In genomic region chr2:86323273-86323672, GRCh38 we compare ENCODE assay signal across 28 cellular contexts.
"Had no signal": no experiment of that assay in that cellular context is flagged by ENCODE, and none has a peak within 500 bp of the region (broad histone marks: within the 10 kb centered on the region; RNA-seq: fewer than 3 reads in every experiment).

No MANE protein-coding gene starts in this region.

- DNase-seq: activated CD4-positive, alpha-beta memory T cell treated with anti-CD3 and anti-CD28 coated beads for 36 hours; activated CD4-positive, alpha-beta T cell treated with anti-CD3 and anti-CD28 coated beads, Interleukin-2, amount 10 ng/mL, durations not matched to agents 24 days and 14 days; activated CD4-positive, CD25-positive, alpha-beta regulatory T cell treated with anti-CD3 and anti-CD28 coated beads, Interleukin-2, amount 50 U/mL, for 72 hours; activated naive CD4-positive, alpha-beta T cell; activated T-cell treated with anti-CD3 and anti-CD28 coated beads, Interleukin-2, amount 50 U/mL, for 4 hours; central memory CD4-positive, alpha-beta T cell; dermis blood vessel endothelial cell; effector CD8-positive, alpha-beta T cell; gastrocnemius medialis; glutamatergic neuron; left cardiac atrium; left ventricle myocardium superior; naive B cell; nephron progenitor cell; ovary; stimulated activated CD4-positive, alpha-beta T cell treated with anti-CD3 and anti-CD28 coated beads, Interleukin-2, amount 100 ng/mL, for 48 hours; stimulated activated naive CD8-positive, alpha-beta T cell treated with anti-CD3 and anti-CD28 coated beads, Interleukin-15, Interleukin-2, amounts not matched to agents 100 U/mL and 50 U/mL, for 24 hours; T-helper 9 cell; trophoblast cell; uterus had no signal

- H3K27me3 ChIP-seq: breast epithelium, gastrocnemius medialis, ovary, right lobe of liver, uterus had no signal

- H3K9me3 ChIP-seq: gastrocnemius medialis, neutrophil, ovary, right lobe of liver, thoracic aorta, uterus had no signal

- H3K4me3 ChIP-seq: breast epithelium, gastrocnemius medialis, ovary, right lobe of liver, thoracic aorta, uterus had no signal

- H3K36me3 ChIP-seq: breast epithelium, gastrocnemius medialis, neutrophil, ovary, right lobe of liver, thoracic aorta, uterus had no signal

- ATAC-seq: activated naive CD4-positive, alpha-beta T cell treated with anti-CD3 and anti-CD28 coated beads, Interleukin-2, amount 50 U/mL, for 72 hours; activated T-cell treated with anti-CD3 and anti-CD28 coated beads, Interleukin-2, amount 50 U/mL, for 4 hours; gastrocnemius medialis; left cardiac atrium; left ventricle myocardium superior; right lobe of liver; stimulated activated naive CD8-positive, alpha-beta T cell treated with anti-CD3 and anti-CD28 coated beads, Interleukin-15, Interleukin-2, amounts not matched to agents 100 U/mL and 50 U/mL, for 24 hours had no signal

- H3K27ac ChIP-seq: breast epithelium, gastrocnemius medialis, neutrophil, ovary, right lobe of liver, thoracic aorta, uterus, VCaP had no signal

- H3K4me1 ChIP-seq: breast epithelium, right lobe of liver, uterus had no signal

- FAIRE-seq: keratinocyte, TTC549 had no signal
